ENCODE assay signal across 17 cellular contexts in genomic region chr6:37486440-37486839, GRCh38.
"Had no signal": no experiment of that assay in that cellular context is flagged by ENCODE, and none has a peak within 500 bp of the region (broad histone marks: within the 10 kb centered on the region; RNA-seq: fewer than 3 reads in every experiment).

No MANE protein-coding gene starts in this region.

- H3K4me1 ChIP-seq: prostate gland, upper lobe of right lung had no signal

- H3K4me2 ChIP-seq: smooth muscle cell had no signal

- H3K9me3 ChIP-seq: gastroesophageal sphincter, prostate gland, thoracic aorta, upper lobe of right lung had no signal

- H3K27me3 Mint-ChIP-seq: T-cell had no signal

- DNase-seq: activated CD4-positive, alpha-beta T cell treated with anti-CD3 and anti-CD28 coated beads, Interleukin-2, amount 50 U/mL, for 4 hours; activated naive CD4-positive, alpha-beta T cell treated with Interleukin-2 at 50 U/mL for 16 hours; activated T-cell treated with anti-CD3 and anti-CD28 coated beads, Interleukin-2, amount 50 U/mL, for 72 hours; right cardiac atrium; stimulated activated CD4-positive, alpha-beta T cell treated with anti-CD3 and anti-CD28 coated beads, Interleukin-4, amount 100 ng/mL, for 4 hours; stimulated activated CD8-positive, alpha-beta memory T cell treated with anti-CD3 and anti-CD28 coated beads, Interleukin-4, amount 100 ng/mL, for 48 hours; T-cell; T1000; upper lobe of right lung had no signal

- H3K9me3 Mint-ChIP-seq: activated T-cell treated with anti-CD3 and anti-CD28 coated beads, Interleukin-2, amount 50 U/mL, for 72 hours; nephron; T-cell had no signal

- H3K4me3 ChIP-seq: gastroesophageal sphincter, lung, prostate gland, smooth muscle cell, thoracic aorta, upper lobe of right lung had no signal

- H3K27ac ChIP-seq: gastroesophageal sphincter, prostate gland, thoracic aorta, upper lobe of right lung had no signal

- ATAC-seq: activated CD4-positive, CD25-positive, alpha-beta regulatory T cell treated with anti-CD3 and anti-CD28 coated beads, Interleukin-2, amount 50 U/mL, for 24 hours; activated T-cell treated with anti-CD3 and anti-CD28 coated beads, Interleukin-2, amount 50 U/mL, for 72 hours; gastroesophageal sphincter; left colon; right cardiac atrium; T-cell; upper lobe of right lung had no signal

- H3K36me3 ChIP-seq: prostate gland had no signal

- H3K27me3 ChIP-seq: gastroesophageal sphincter, upper lobe of right lung had no signal

- H3K4me3 Mint-ChIP-seq: activated T-cell treated with anti-CD3 and anti-CD28 coated beads, Interleukin-2, amount 50 U/mL, for 72 hours; nephron; T-cell had no signal

- H3K27ac Mint-ChIP-seq: activated T-cell treated with anti-CD3 and anti-CD28 coated beads, Interleukin-2, amount 50 U/mL, for 72 hours had no signal
